In the genomic region with DNA sequence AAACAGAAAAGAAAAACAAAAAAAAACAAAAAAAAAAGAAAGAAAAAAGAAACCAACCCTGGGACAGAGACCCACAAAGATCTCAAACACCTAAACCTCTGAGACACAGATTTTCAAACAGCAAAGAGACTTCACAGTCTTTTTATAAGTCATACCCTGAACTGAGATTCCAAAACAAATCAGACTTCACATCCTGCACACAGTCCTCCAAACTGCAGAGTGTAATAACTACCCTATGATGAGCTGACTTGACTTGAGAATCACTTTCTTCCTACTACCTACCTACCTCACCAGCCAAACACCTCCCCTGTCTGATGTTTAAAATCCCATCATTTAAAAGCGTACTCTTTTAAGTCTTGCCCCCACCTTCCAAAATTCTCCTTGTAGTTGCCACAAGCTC, we compare ENCODE assay signal across 7 cellular contexts.
DNase-seq lines count a peak whose midpoint lies in the region; ATAC-seq and TF ChIP-seq lines count a peak whose summit lies in the region.

No MANE protein-coding gene starts in this region.

- no peaks in the 10 kb centered on the region for H3K9me2 ChIP-seq in DOHH2 (replicated peaks; ENCODE audit: control insufficient read depth, low read length)
- no peaks in the 10 kb centered on the region for H3K9me2 ChIP-seq in Loucy (replicated peaks; ENCODE audit: low read depth, low read length)

- H3K4me3 Mint-ChIP-seq in central memory CD8-positive, alpha-beta T cell = peak overlapping the region; percentile 88

- H3K27ac Mint-ChIP-seq in central memory CD8-positive, alpha-beta T cell (ENCODE audit: low read depth) = peak overlapping the region; percentile 5

- TF ChIP-seq CTCF in DOHH2 (IDR thresholded peaks at IDR 0.05; ENCODE audit: low read depth, low read length, poor library complexity, severe bottlenecking) (no peak), Loucy (conservative IDR thresholded peaks at IDR 0.05; ENCODE audit: low read length) (no peak)

- H3K27me3 ChIP-seq in DOHH2 (ENCODE audit: control insufficient read depth, low read length) (no peaks in the 10 kb centered on the region), Loucy (ENCODE audit: insufficient read depth, low read length, poor library complexity, severe bottlenecking) (no peaks in the 10 kb centered on the region), neuron (ENCODE audit: insufficient read depth, low read length) (no peaks in the 10 kb centered on the region)

- H3K4me2 ChIP-seq in DOHH2 (ENCODE audit: low read length) = peak overlapping the region; percentile 80
- H3K4me2 ChIP-seq in Loucy (ENCODE audit: low read depth, low read length, poor library complexity, severe bottlenecking) = peak overlapping the region; percentile 85

- H3K27me3 Mint-ChIP-seq in central memory CD8-positive, alpha-beta T cell = no peaks in the 10 kb centered on the region

- peaks cover 20% of the 10 kb centered on the region for H3K4me1 Mint-ChIP-seq in central memory CD8-positive, alpha-beta T cell

- H4K20me1 ChIP-seq in DOHH2 (ENCODE audit: control insufficient read depth, insufficient read depth, low read depth, low read length) (no peaks in the 10 kb centered on the region), Loucy (ENCODE audit: insufficient read depth, low read length, poor library complexity, severe bottlenecking) (no peaks in the 10 kb centered on the region)

- peak overlapping the region; percentile 74 for H3K9ac ChIP-seq in Loucy (ENCODE audit: low read depth, low read length, poor library complexity, severe bottlenecking)

- H3K4me3 ChIP-seq in DOHH2 (ENCODE audit: low read length) = peak overlapping the region; percentile 88
- peak overlapping the region; percentile 77 for H3K4me3 ChIP-seq in Loucy (ENCODE audit: low read length, poor library complexity, severe bottlenecking)
- H3K4me3 ChIP-seq in neuron (ENCODE audit: low read length) = peak overlapping the region; percentile 68

- no peak for ATAC-seq in central memory CD8-positive, alpha-beta T cell (replicated peaks; ENCODE audit: extremely low read depth, poor library complexity, severe bottlenecking)
- ATAC-seq in HG02981 (IDR thresholded peaks at IDR 0.05; ENCODE audit: unreplicated experiment) (no peak), HG03139 (IDR thresholded peaks at IDR 0.05; ENCODE audit: unreplicated experiment) (no peak), GM21723 (IDR thresholded peaks at IDR 0.05; ENCODE audit: unreplicated experiment) (no peak)

- H2AFZ ChIP-seq in Loucy (ENCODE audit: low read length) = peak overlapping the region; percentile 74
- H2AFZ ChIP-seq in neuron (ENCODE audit: low read depth, low read length) = no peak overlapping the region

- H3K27ac ChIP-seq in DOHH2 (ENCODE audit: low read depth, low read length) = no peak overlapping the region

- H3K36me3 ChIP-seq in DOHH2 (ENCODE audit: control insufficient read depth, low read length) (no peaks in the 10 kb centered on the region), Loucy (ENCODE audit: insufficient read depth, low read length) (no peaks in the 10 kb centered on the region), neuron (ENCODE audit: insufficient read depth, low read length) (no peaks in the 10 kb centered on the region)

- H3K9me3 Mint-ChIP-seq in central memory CD8-positive, alpha-beta T cell = no peaks in the 10 kb centered on the region

- peaks cover 5% of the 10 kb centered on the region for H3K79me2 ChIP-seq in DOHH2 (ENCODE audit: control insufficient read depth, low read length)
- peaks cover 6% of the 10 kb centered on the region; the same call in 1 of the 2 replicates for H3K79me2 ChIP-seq in Loucy (ENCODE audit: insufficient read depth, low read length)

- DNase-seq in central memory CD8-positive, alpha-beta T cell (ENCODE audit: low spot score in 2 of 2) = no peak

- peaks cover 5% of the 10 kb centered on the region for H3K36me3 Mint-ChIP-seq in central memory CD8-positive, alpha-beta T cell (ENCODE audit: insufficient read depth)

- H3K4me1 ChIP-seq in DOHH2 (ENCODE audit: control insufficient read depth, low read length) (peaks cover 18% of the 10 kb centered on the region), Loucy (ENCODE audit: insufficient read depth, low read length, poor library complexity, severe bottlenecking) (peaks cover 6% of the 10 kb centered on the region), neuron (ENCODE audit: insufficient read depth, low read length) (peaks cover 7% of the 10 kb centered on the region)

- H3F3A ChIP-seq in DOHH2 (ENCODE audit: control insufficient read depth, insufficient read depth) (no peaks in the 10 kb centered on the region), Loucy (ENCODE audit: low read depth) (no peaks in the 10 kb centered on the region)

- H3K9me3 ChIP-seq in DOHH2 (ENCODE audit: control insufficient read depth, insufficient read depth, low read length) (no peaks in the 10 kb centered on the region), Loucy (ENCODE audit: insufficient read depth, low read depth, low read length) (no peaks in the 10 kb centered on the region), neuron (ENCODE audit: low read length) (no peaks in the 10 kb centered on the region)
